ENCODE assay signal across 32 cellular contexts in genomic region chr15:45355860-45356259, GRCh38.
"Had no signal": no experiment of that assay in that cellular context is flagged by ENCODE, and none has a peak within 500 bp of the region (broad histone marks: within the 10 kb centered on the region; RNA-seq: fewer than 3 reads in every experiment).

No MANE protein-coding gene starts in this region.

- DNase-seq: activated B cell treated with CpG ODN at 0.5 μM for 24 hours; activated CD4-positive, alpha-beta T cell treated with anti-CD3 and anti-CD28 coated beads for 48 hours; activated CD4-positive, alpha-beta T cell treated with anti-CD3 and anti-CD28 coated beads, Interleukin-2, amount 50 U/mL, for 1 hour; activated CD4-positive, alpha-beta T cell treated with anti-CD3 and anti-CD28 coated beads, Interleukin-2, amount 50 U/mL, for 48 hours; activated CD8-positive, alpha-beta memory T cell treated with anti-CD3 and anti-CD28 coated beads for 24 hours; activated CD8-positive, alpha-beta T cell treated with anti-CD3 and anti-CD28 coated beads for 36 hours; activated effector memory CD4-positive, alpha-beta T cell treated with Interleukin-2 at 50 U/mL for 16 hours; activated gamma-delta T cell treated with Interleukin-2 at 50 U/mL for 16 hours; activated naive CD4-positive, alpha-beta T cell treated with anti-CD3 and anti-CD28 coated beads, Interleukin-2, amount 50 U/mL, for 16 hours; activated naive CD4-positive, alpha-beta T cell treated with Interleukin-2 at 50 U/mL for 16 hours; activated T-cell treated with anti-CD3 and anti-CD28 coated beads, Interleukin-2, amount 50 U/mL, for 4 hours; amniotic stem cell; anterior cingulate cortex; brain microvascular endothelial cell; caudate nucleus; cortex of kidney; dermis blood vessel endothelial cell; effector CD4-positive, alpha-beta T cell; effector memory CD8-positive, alpha-beta T cell; erythroblast; foreskin keratinocyte; gastrocnemius medialis; glutamatergic neuron; T-helper 1 cell; T-helper 17 cell; T1000; WERI-Rb-1 had no signal

- FAIRE-seq: astrocyte, bronchial epithelial cell, colon had no signal

- ATAC-seq: activated CD4-positive, CD25-positive, alpha-beta regulatory T cell treated with anti-CD3 and anti-CD28 coated beads, Interleukin-2, amount 50 U/mL, for 24 hours; activated CD8-positive, alpha-beta T cell treated with anti-CD3 and anti-CD28 coated beads for 36 hours; activated T-cell treated with anti-CD3 and anti-CD28 coated beads, Interleukin-2, amount 50 U/mL, for 4 hours; activated T-helper 17 cell treated with anti-CD3 and anti-CD28 coated beads, Interleukin-2, amount 50 U/mL, for 72 hours; effector memory CD8-positive, alpha-beta T cell; foreskin keratinocyte; gastrocnemius medialis; T-helper 17 cell had no signal
